Comparison of ENCODE assay signal across 15 cellular contexts in genomic region chr11:122698390-122698789, GRCh38. TPM values are rescaled to one million over a fixed set of nuclear protein-coding genes. Genes with fewer than 3 reads are reported as not detected.
A peak's percentile ranks its signal among the peaks of the same experiment; 100 is the strongest.
DNase-seq lines count a peak whose midpoint lies in the region; ATAC-seq and TF ChIP-seq lines count a peak whose summit lies in the region.
"Had no signal": no experiment of that assay in that cellular context is flagged by ENCODE, and none has a peak within 500 bp of the region (broad histone marks: within the 10 kb centered on the region; RNA-seq: fewer than 3 reads in every experiment).

No MANE protein-coding gene starts in this region.

- H3K79me2 ChIP-seq in OCI-LY3 (ENCODE audit: low read length): no peaks in the 10 kb centered on the region

- H3K4me1 Mint-ChIP-seq in activated naive CD8-positive, alpha-beta T cell (ENCODE audit: low read depth): peaks cover 85% of the 10 kb centered on the region
- H3K4me1 Mint-ChIP-seq in activated naive CD8-positive, alpha-beta T cell treated with anti-CD3 and anti-CD28 coated beads for 36 hours: peaks cover 81% of the 10 kb centered on the region
- H3K4me1 Mint-ChIP-seq in central memory CD8-positive, alpha-beta T cell: peaks cover 60% of the 10 kb centered on the region

- peak overlapping the region; percentile 86 for H3K4me3 Mint-ChIP-seq in activated naive CD8-positive, alpha-beta T cell
- no peak overlapping the region for H3K4me3 Mint-ChIP-seq in activated naive CD8-positive, alpha-beta T cell treated with anti-CD3 and anti-CD28 coated beads for 36 hours
- peak overlapping the region; percentile 59 for H3K4me3 Mint-ChIP-seq in central memory CD8-positive, alpha-beta T cell

- DNase-seq in activated naive CD8-positive, alpha-beta T cell treated with anti-CD3 and anti-CD28 coated beads for 36 hours: no peak
- no peak for DNase-seq in central memory CD8-positive, alpha-beta T cell (ENCODE audit: low spot score in 2 of 2)
- DNase-seq in retina (no peak), hippocampal formation (lab: John Stamatoyannopoulos, UW) (no peak), substantia nigra (lab: John Stamatoyannopoulos, UW) (no peak)
- DNase-seq: activated CD8-positive, alpha-beta memory T cell treated with anti-CD3 and anti-CD28 coated beads, Interleukin-2, amount 50 U/mL, for 4 hours; NCI-H2081; NCI-H524 treated with DMSO at 0.1 percent for 48 hours; nucleus accumbens; thyroid gland had no signal

- WGBS in thymus: 64% methylated on average over 3 of the region's 3 CpGs

- H3K27ac ChIP-seq in OCI-LY3 (ENCODE audit: low read length) (no peak overlapping the region), thymus (ENCODE audit: low read depth) (peak overlapping the region; percentile 97), substantia nigra (ENCODE audit: low read depth, low read length, poor library complexity, severe bottlenecking) (no peak overlapping the region)
- H3K27ac ChIP-seq: adrenal gland, thyroid gland had no signal

- H3K27ac Mint-ChIP-seq in activated naive CD8-positive, alpha-beta T cell: peak overlapping the region; percentile 93
- H3K27ac Mint-ChIP-seq in activated naive CD8-positive, alpha-beta T cell treated with anti-CD3 and anti-CD28 coated beads for 36 hours: no peak overlapping the region
- H3K27ac Mint-ChIP-seq in central memory CD8-positive, alpha-beta T cell (ENCODE audit: low read depth): no peak overlapping the region

- no peaks in the 10 kb centered on the region for H3K27me3 Mint-ChIP-seq in activated naive CD8-positive, alpha-beta T cell
- no peaks in the 10 kb centered on the region for H3K27me3 Mint-ChIP-seq in activated naive CD8-positive, alpha-beta T cell treated with anti-CD3 and anti-CD28 coated beads for 36 hours
- H3K27me3 Mint-ChIP-seq in central memory CD8-positive, alpha-beta T cell: no peaks in the 10 kb centered on the region

- no peaks in the 10 kb centered on the region for H3K36me3 ChIP-seq in OCI-LY3 (replicated peaks; ENCODE audit: low read depth, low read length)
- H3K36me3 ChIP-seq in thymus (ENCODE audit: control insufficient read depth, insufficient read depth): no peaks in the 10 kb centered on the region
- H3K36me3 ChIP-seq: adrenal gland, thyroid gland had no signal

- TF ChIP-seq CTCF in OCI-LY3 (IDR thresholded peaks at IDR 0.05; ENCODE audit: low read depth, low read length): no peak

- H3K4me3 ChIP-seq in OCI-LY3 (ENCODE audit: low read length): 0 out of 2 replicates have a peak overlapping the region, but pooled peaks have one; percentile 40
- H3K4me3 ChIP-seq in thymus (ENCODE audit: low read length): no peak overlapping the region
- H3K4me3 ChIP-seq: adrenal gland, thyroid gland had no signal

- H3K4me2 ChIP-seq in OCI-LY3 (ENCODE audit: low read length): peak overlapping the region; percentile 64

- H3K36me3 Mint-ChIP-seq in activated naive CD8-positive, alpha-beta T cell: peaks cover 10% of the 10 kb centered on the region
- peaks cover 16% of the 10 kb centered on the region for H3K36me3 Mint-ChIP-seq in activated naive CD8-positive, alpha-beta T cell treated with anti-CD3 and anti-CD28 coated beads for 36 hours
- H3K36me3 Mint-ChIP-seq in central memory CD8-positive, alpha-beta T cell (ENCODE audit: insufficient read depth): no peaks in the 10 kb centered on the region

- H3K4me1 ChIP-seq in OCI-LY3 (ENCODE audit: low read length): peaks cover 11% of the 10 kb centered on the region
- peaks cover 54% of the 10 kb centered on the region for H3K4me1 ChIP-seq in thymus (ENCODE audit: control insufficient read depth, insufficient read depth, low read length)
- H3K4me1 ChIP-seq: adrenal gland, thyroid gland had no signal

- peaks cover 36% of the 10 kb centered on the region for H3K27me3 ChIP-seq in OCI-LY3 (ENCODE audit: low read depth, low read length)
- H3K27me3 ChIP-seq in thymus (ENCODE audit: control insufficient read depth, insufficient read depth): no peaks in the 10 kb centered on the region
- H3K27me3 ChIP-seq: adrenal gland, thyroid gland had no signal

- ATAC-seq in central memory CD8-positive, alpha-beta T cell (replicated peaks; ENCODE audit: extremely low read depth, poor library complexity, severe bottlenecking): no peak
- ATAC-seq: SK-N-SH treated with all-trans-retinoic acid at 6 μM for 48 hours had no signal

- H3K9me3 ChIP-seq in OCI-LY3 (ENCODE audit: insufficient read depth, low read length): no peaks in the 10 kb centered on the region
- no peaks in the 10 kb centered on the region for H3K9me3 ChIP-seq in thymus (ENCODE audit: control insufficient read depth)
- H3K9me3 ChIP-seq: adrenal gland, thyroid gland had no signal

- H3K9me3 Mint-ChIP-seq in activated naive CD8-positive, alpha-beta T cell (ENCODE audit: low read depth): no peaks in the 10 kb centered on the region
- H3K9me3 Mint-ChIP-seq in activated naive CD8-positive, alpha-beta T cell treated with anti-CD3 and anti-CD28 coated beads for 36 hours: peaks cover 3% of the 10 kb centered on the region
- H3K9me3 Mint-ChIP-seq in central memory CD8-positive, alpha-beta T cell: no peaks in the 10 kb centered on the region

- no peaks in the 10 kb centered on the region for H4K20me1 ChIP-seq in OCI-LY3 (ENCODE audit: insufficient read depth, low read length)

- H3K9ac ChIP-seq in OCI-LY3 (ENCODE audit: low read length): no peak overlapping the region

- no peak overlapping the region for H2AFZ ChIP-seq in OCI-LY3 (ENCODE audit: low read depth, low read length)

RNA-seq across cellular contexts. Expression of gene UBASH3B, which starts 42.9 kb away (rescaled TPM):
- 10 to 100 TPM; 28.2 to 30.6 TPM for total RNA-seq in activated naive CD8-positive, alpha-beta T cell treated with anti-CD3 and anti-CD28 coated beads for 36 hours
- 11.2 TPM for polyA plus RNA-seq in thymus
